ENCODE assay signal across 2 cellular contexts in genomic region chr2:54578668-54579045, GRCh38.
TF ChIP-seq lines count a peak whose summit lies in the region.

No MANE protein-coding gene starts in this region.

TF ChIP-seq in GM23338, 12 proteins besides CTCF, POLR2A, EP300 and RAD21:
- TF ChIP-seq ETS1 (IDR thresholded peaks at IDR 0.05) (no peak), REST (IDR thresholded peaks at IDR 0.05; ENCODE audit: unreplicated experiment) (no peak), ZNF462 (CRISPR knock-in tag; IDR thresholded peaks at IDR 0.05) (no peak), JUNB (IDR thresholded peaks at IDR 0.05; ENCODE audit: unreplicated experiment) (no peak), NANOG (IDR thresholded peaks at IDR 0.05; ENCODE audit: borderline replicate concordance) (no peak), ZNF114 (CRISPR knock-in tag; IDR thresholded peaks at IDR 0.05) (no peak), CREB1 (CRISPR knock-in tag; IDR thresholded peaks at IDR 0.05; ENCODE audit: low read depth) (no peak), EZH2phosphoT487 (IDR thresholded peaks at IDR 0.05; ENCODE audit: unreplicated experiment) (no peak), POLR2AphosphoS5 (IDR thresholded peaks at IDR 0.05; ENCODE audit: low read depth) (no peak), STAT1 (IDR thresholded peaks at IDR 0.05; ENCODE audit: unreplicated experiment) (no peak)

TF ChIP-seq in GM12878, 131 proteins besides CTCF, POLR2A, EP300 and RAD21 (continued from another document):
- TF ChIP-seq IKZF2 (IDR thresholded peaks at IDR 0.05) (0 out of 4 replicates have a peak, but pooled peaks of 1 of the 2 experiments have one; percentile 7), NKRF (conservative IDR thresholded peaks at IDR 0.05) (no peak), CREB1 (IDR thresholded peaks at IDR 0.05; ENCODE audit: low read depth) (no peak)
